14 cellular contexts compared by ENCODE assay signal in the genomic region with DNA sequence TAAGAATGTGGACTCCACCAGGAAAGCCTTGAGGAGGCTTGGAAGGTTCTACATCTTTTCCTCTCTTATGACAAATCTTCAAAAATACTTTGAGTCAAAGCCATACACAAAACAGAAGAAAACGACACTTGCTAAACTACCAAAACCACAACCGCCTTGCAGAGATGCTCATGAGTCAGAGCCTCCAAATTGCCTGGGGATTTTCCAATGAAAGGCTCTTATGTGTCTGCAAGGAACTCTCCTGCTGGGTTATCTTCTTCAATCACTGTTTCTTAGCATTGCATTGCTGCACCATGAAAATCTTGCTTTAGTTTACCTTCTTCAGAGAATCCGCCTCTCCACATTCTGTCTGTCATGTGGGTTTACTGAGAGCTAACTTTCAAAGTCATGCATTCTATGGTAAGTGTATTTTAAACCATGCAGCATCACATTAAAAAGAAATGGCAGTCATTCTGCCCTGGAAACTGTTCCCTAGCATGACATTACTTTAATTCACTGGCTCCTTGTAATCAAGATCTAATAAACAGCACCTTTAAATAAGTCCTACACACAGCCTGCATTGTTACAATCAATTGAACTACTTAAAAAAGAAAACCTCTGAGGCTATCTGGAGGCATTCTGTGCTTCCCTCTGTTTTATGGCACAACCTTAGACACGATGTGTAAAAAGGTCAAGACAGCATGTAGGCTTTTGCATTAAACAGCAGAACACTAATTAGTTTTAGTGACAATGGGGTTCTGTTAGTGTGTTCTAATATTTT.
A peak's percentile ranks its signal among the peaks of the same experiment; 100 is the strongest.
DNase-seq lines count a peak whose midpoint lies in the region; ATAC-seq and TF ChIP-seq lines count a peak whose summit lies in the region.
"Had no signal": no experiment of that assay in that cellular context is flagged by ENCODE, and none has a peak within 500 bp of the region (broad histone marks: within the 10 kb centered on the region; RNA-seq: fewer than 3 reads in every experiment).

No MANE protein-coding gene starts in this region.

- TF ChIP-seq CTCF in mammary epithelial cell (conservative IDR thresholded peaks at IDR 0.05 in 1 of 2, IDR thresholded peaks at IDR 0.05 in 1 of 2; ENCODE audit: extremely low read depth in 1 of 2, insufficient read depth in 1 of 2, low read depth in 1 of 2, low read length in 2 of 2) (no peak), ascending aorta (IDR thresholded peaks at IDR 0.05) (no peak)

- no peak overlapping the region for H3K4me3 ChIP-seq in HUES64 (ENCODE audit: low read length)
- H3K4me3 ChIP-seq in mammary epithelial cell (replicated peaks in 1 of 3; ENCODE audit: insufficient read depth in 1 of 3, low read depth in 2 of 3, low read length in 3 of 3), result no peak overlapping the region
- H3K4me3 ChIP-seq in skeletal muscle cell (ENCODE audit: low read depth, low read length), result no peak overlapping the region
- no peak overlapping the region for H3K4me3 ChIP-seq in ascending aorta
- H3K4me3 ChIP-seq: coronary artery had no signal

- peaks cover 25% of the 10 kb centered on the region for H3K27me3 Mint-ChIP-seq in activated CD8-positive, alpha-beta memory T cell treated with anti-CD3 and anti-CD28 coated beads, Interleukin-2, amount 10 ng/mL, durations not matched to agents 7 days and 5 days

- CTCF ChIA-PET in activated CD8-positive, alpha-beta memory T cell treated with anti-CD3 and anti-CD28 coated beads, Interleukin-2, amount 10 ng/mL, durations not matched to agents 7 days and 5 days (lab: Charles Lee), result no interaction called here
- CTCF ChIA-PET in mammary epithelial cell (lab: Charles Lee; ENCODE audit: low non-redundant PET), result no interaction called here

- H3K27me3 ChIP-seq in HUES64 (ENCODE audit: insufficient read depth, low read length), result no peaks in the 10 kb centered on the region
- peaks cover 7% of the 10 kb centered on the region for H3K27me3 ChIP-seq in mammary epithelial cell (ENCODE audit: insufficient read depth, low read length)
- no peaks in the 10 kb centered on the region for H3K27me3 ChIP-seq in ascending aorta

- DNase-seq in activated CD8-positive, alpha-beta memory T cell treated with anti-CD3 and anti-CD28 coated beads, Interleukin-2, amount 10 ng/mL, durations not matched to agents 7 days and 5 days, result peak; percentile 41
- no peak for DNase-seq in activated CD8-positive, alpha-beta memory T cell treated with anti-CD3 and anti-CD28 coated beads, Interleukin-2, amount 50 U/mL, for 4 hours
- peak; percentile 92 for DNase-seq in mammary epithelial cell
- DNase-seq in skeletal muscle cell (ENCODE audit: low read depth), result peak; percentile 61
- DNase-seq in mucosa of gallbladder (ENCODE audit: low spot score), result no peak
- no peak for DNase-seq in ascending aorta (ENCODE audit: low spot score in 2 of 2)
- DNase-seq: kidney, NCI-H510A treated with DMSO at 0.1 percent for 48 hours, retina had no signal

- no TSS peak for BruUV-seq in mammary epithelial cell (replicated peaks; lab: Mats Ljungman, UMichigan)

- dilution Hi-C loops in mammary epithelial cell (cut with HindIII; ENCODE audit: low sequenced_read_pairs), result no loop called here

- no peaks in the 10 kb centered on the region for H4K20me1 ChIP-seq in mammary epithelial cell (ENCODE audit: insufficient read depth, low read length)

- H3K79me2 ChIP-seq in mammary epithelial cell (ENCODE audit: insufficient read depth, low read length), result no peaks in the 10 kb centered on the region

- peaks cover 4% of the 10 kb centered on the region for H3K4me1 Mint-ChIP-seq in activated CD8-positive, alpha-beta memory T cell treated with anti-CD3 and anti-CD28 coated beads, Interleukin-2, amount 10 ng/mL, durations not matched to agents 7 days and 5 days
- H3K4me1 Mint-ChIP-seq: B cell had no signal

- H3K9me3 ChIP-seq in HUES64 (ENCODE audit: insufficient read depth, low read depth, low read length), result no peaks in the 10 kb centered on the region
- H3K9me3 ChIP-seq in mammary epithelial cell (replicated peaks; ENCODE audit: insufficient read depth, low read length), result no peaks in the 10 kb centered on the region
- no peaks in the 10 kb centered on the region for H3K9me3 ChIP-seq in ascending aorta

- H3K4me2 ChIP-seq in mammary epithelial cell (ENCODE audit: insufficient read depth, low read depth, low read length), result no peak overlapping the region

- H3K36me3 ChIP-seq in HUES64 (ENCODE audit: insufficient read depth, low read length), result no peaks in the 10 kb centered on the region
- H3K36me3 ChIP-seq in mammary epithelial cell (ENCODE audit: insufficient read depth, low read length), result no peaks in the 10 kb centered on the region
- no peaks in the 10 kb centered on the region for H3K36me3 ChIP-seq in ascending aorta

- intact Hi-C loops in mammary epithelial cell (cut with micrococcal nuclease), result no loop called here
- intact Hi-C loops in ascending aorta (cut with DNase I), result no loop called here

- no peaks in the 10 kb centered on the region for H3K36me3 Mint-ChIP-seq in activated CD8-positive, alpha-beta memory T cell treated with anti-CD3 and anti-CD28 coated beads, Interleukin-2, amount 10 ng/mL, durations not matched to agents 7 days and 5 days

- H3K27ac ChIP-seq in HUES64 (ENCODE audit: low read depth, low read length), result peak overlapping the region; percentile 2; the same call in 1 of the 2 replicates
- H3K27ac ChIP-seq in mammary epithelial cell (ENCODE audit: insufficient read depth, low read depth, low read length), result no peak overlapping the region
- no peak overlapping the region for H3K27ac ChIP-seq in ascending aorta
- H3K27ac ChIP-seq: coronary artery had no signal

- H3K9me3 Mint-ChIP-seq in activated CD8-positive, alpha-beta memory T cell treated with anti-CD3 and anti-CD28 coated beads, Interleukin-2, amount 10 ng/mL, durations not matched to agents 7 days and 5 days (ENCODE audit: low read depth), result no peaks in the 10 kb centered on the region
- H3K9me3 Mint-ChIP-seq: stimulated activated naive CD8-positive, alpha-beta T cell treated with anti-CD3 and anti-CD28 coated beads, Interleukin-15, Interleukin-2, amounts not matched to agents 100 ng/mL and 50 ng/mL, for 24 hours had no signal

- H3K9ac ChIP-seq in HUES64 (ENCODE audit: low read depth, low read length) (no peak overlapping the region), mammary epithelial cell (ENCODE audit: insufficient read depth, low read length) (no peak overlapping the region)

- in situ Hi-C loops in mammary epithelial cell (cut with MboI; ENCODE audit: low sequenced_read_pairs in 2 of 2), result no loop called here

- no peak overlapping the region for H3K27ac Mint-ChIP-seq in activated CD8-positive, alpha-beta memory T cell treated with anti-CD3 and anti-CD28 coated beads, Interleukin-2, amount 10 ng/mL, durations not matched to agents 7 days and 5 days
- H3K27ac Mint-ChIP-seq: B cell; stimulated activated naive CD8-positive, alpha-beta T cell treated with anti-CD3 and anti-CD28 coated beads, Interleukin-15, Interleukin-2, amounts not matched to agents 100 ng/mL and 50 ng/mL, for 24 hours had no signal

- peaks cover 61% of the 10 kb centered on the region for H3K4me1 ChIP-seq in HUES64 (ENCODE audit: insufficient read depth, low read length)
- H3K4me1 ChIP-seq in mammary epithelial cell (ENCODE audit: insufficient read depth, low read length), result peaks cover 11% of the 10 kb centered on the region
- no peaks in the 10 kb centered on the region for H3K4me1 ChIP-seq in ascending aorta

- WGBS in HUES64, result 61% methylated on average over 4 of the region's 4 CpGs
- 2% methylated on average over 3 of the region's 4 CpGs for WGBS in mammary epithelial cell (ENCODE audit: low coverage, missing lambda C conversion rate)

- no peak overlapping the region for H2AFZ ChIP-seq in mammary epithelial cell (ENCODE audit: low read depth, low read length)

- ATAC-seq in activated CD8-positive, alpha-beta memory T cell treated with anti-CD3 and anti-CD28 coated beads, Interleukin-2, amount 10 ng/mL, durations not matched to agents 7 days and 5 days, result peak; percentile 27
- no peak for ATAC-seq in GM18909 (IDR thresholded peaks at IDR 0.05; ENCODE audit: poor library complexity, unreplicated experiment)

- H3K4me3 Mint-ChIP-seq in activated CD8-positive, alpha-beta memory T cell treated with anti-CD3 and anti-CD28 coated beads, Interleukin-2, amount 10 ng/mL, durations not matched to agents 7 days and 5 days, result no peak overlapping the region
- H3K4me3 Mint-ChIP-seq: B cell; stimulated activated naive CD8-positive, alpha-beta T cell treated with anti-CD3 and anti-CD28 coated beads, Interleukin-15, Interleukin-2, amounts not matched to agents 100 ng/mL and 50 ng/mL, for 24 hours had no signal

Comparison
In these comparisons a context has a peak if more than half of its experiments do, and no peak if none do; other contexts are left out.
1. DNase-seq: peak in activated CD8-positive, alpha-beta memory T cell treated with anti-CD3 and anti-CD28 coated beads, Interleukin-2, amount 10 ng/mL, durations not matched to agents 7 days and 5 days (single experiment), mammary epithelial cell (single experiment) and skeletal muscle cell (single experiment); none in activated CD8-positive, alpha-beta memory T cell treated with anti-CD3 and anti-CD28 coated beads, Interleukin-2, amount 50 U/mL, for 4 hours (single experiment), mucosa of gallbladder (single experiment) and ascending aorta (0 of 2).